In genomic region chr15:91208366-91208765, GRCh38 we compare ENCODE assay signal across 14 cellular contexts.
DNase-seq lines count a peak whose midpoint lies in the region; ATAC-seq and TF ChIP-seq lines count a peak whose summit lies in the region.
"Had no signal": no experiment of that assay in that cellular context is flagged by ENCODE, and none has a peak within 500 bp of the region (broad histone marks: within the 10 kb centered on the region; RNA-seq: fewer than 3 reads in every experiment).

No MANE protein-coding gene starts in this region.

- DNase-seq in G401 (ENCODE audit: low spot score), result peak; percentile 90
- peak; percentile 78 for DNase-seq in NCI-H2171 treated with DMSO at 0.1 percent for 48 hours (lab: John Stamatoyannopoulos, UW)
- DNase-seq in HT-29 (ENCODE audit: low spot score), result no peak
- DNase-seq in erythroblast (lab: John Stamatoyannopoulos, UW), result no peak
- DNase-seq in nephron progenitor cell, result no peak
- DNase-seq: CD8-positive, alpha-beta T cell; DMS79; GOT3; H9 had no signal

- ATAC-seq in GM21576 (IDR thresholded peaks at IDR 0.05; ENCODE audit: unreplicated experiment), result no peak
- ATAC-seq: A549; CD8-positive, alpha-beta T cell had no signal

- no peaks in the 10 kb centered on the region for H3K36me3 Mint-ChIP-seq in brain
- H3K36me3 Mint-ChIP-seq in nephron progenitor cell (ENCODE audit: low read depth), result no peaks in the 10 kb centered on the region
- H3K36me3 Mint-ChIP-seq: CD14-positive monocyte; CD8-positive, alpha-beta T cell had no signal

- H3K4me1 Mint-ChIP-seq in brain (peaks cover 34% of the 10 kb centered on the region), nephron progenitor cell (peaks cover 15% of the 10 kb centered on the region)
- H3K4me1 Mint-ChIP-seq: CD14-positive monocyte, IgD-negative memory B cell had no signal

- H3K9me3 Mint-ChIP-seq in brain (peaks cover 0 to 22% (median 0%) of the 10 kb centered on the region in 5 experiments), nephron progenitor cell (no peaks in the 10 kb centered on the region)
- H3K9me3 Mint-ChIP-seq: CD8-positive, alpha-beta T cell; H9; IgD-negative memory B cell had no signal

- in situ Hi-C loops in G401 (cut with HindIII; ENCODE audit: low sequenced_read_pairs), result no loop called here

- TF ChIP-seq CTCF in brain (conservative IDR thresholded peaks at IDR 0.05), result no peak
- no peak for TF ChIP-seq CTCF in nephron progenitor cell (IDR thresholded peaks at IDR 0.05)

- H3K4me3 Mint-ChIP-seq in brain, result no peak overlapping the region
- no peak overlapping the region for H3K4me3 Mint-ChIP-seq in nephron progenitor cell
- H3K4me3 Mint-ChIP-seq: CD14-positive monocyte; CD8-positive, alpha-beta T cell; H9; IgD-negative memory B cell had no signal

- peak overlapping the region in 3 of 5 experiments; percentile 42 to 84 (median 55) for H3K27ac Mint-ChIP-seq in brain
- no peak overlapping the region for H3K27ac Mint-ChIP-seq in nephron progenitor cell
- H3K27ac Mint-ChIP-seq: CD14-positive monocyte; CD8-positive, alpha-beta T cell; IgD-negative memory B cell had no signal

- H3K27me3 Mint-ChIP-seq in brain (peaks cover 18% of the 10 kb centered on the region), nephron progenitor cell (ENCODE audit: low read depth, poor library complexity) (peaks cover 20% of the 10 kb centered on the region)

- TF ChIP-seq POLR2A in erythroblast (IDR thresholded peaks at IDR 0.05; ENCODE audit: low read length), result no peak

Comparison
In these comparisons a context has a peak if more than half of its experiments do, and no peak if none do; other contexts are left out.
1. DNase-seq: peak in G401 (single experiment) and NCI-H2171 treated with DMSO at 0.1 percent for 48 hours (single experiment); none in HT-29 (single experiment), erythroblast (0 of 2) and nephron progenitor cell (single experiment).